Comparison of ENCODE assay signal across 1 cellular context in the genomic region with DNA sequence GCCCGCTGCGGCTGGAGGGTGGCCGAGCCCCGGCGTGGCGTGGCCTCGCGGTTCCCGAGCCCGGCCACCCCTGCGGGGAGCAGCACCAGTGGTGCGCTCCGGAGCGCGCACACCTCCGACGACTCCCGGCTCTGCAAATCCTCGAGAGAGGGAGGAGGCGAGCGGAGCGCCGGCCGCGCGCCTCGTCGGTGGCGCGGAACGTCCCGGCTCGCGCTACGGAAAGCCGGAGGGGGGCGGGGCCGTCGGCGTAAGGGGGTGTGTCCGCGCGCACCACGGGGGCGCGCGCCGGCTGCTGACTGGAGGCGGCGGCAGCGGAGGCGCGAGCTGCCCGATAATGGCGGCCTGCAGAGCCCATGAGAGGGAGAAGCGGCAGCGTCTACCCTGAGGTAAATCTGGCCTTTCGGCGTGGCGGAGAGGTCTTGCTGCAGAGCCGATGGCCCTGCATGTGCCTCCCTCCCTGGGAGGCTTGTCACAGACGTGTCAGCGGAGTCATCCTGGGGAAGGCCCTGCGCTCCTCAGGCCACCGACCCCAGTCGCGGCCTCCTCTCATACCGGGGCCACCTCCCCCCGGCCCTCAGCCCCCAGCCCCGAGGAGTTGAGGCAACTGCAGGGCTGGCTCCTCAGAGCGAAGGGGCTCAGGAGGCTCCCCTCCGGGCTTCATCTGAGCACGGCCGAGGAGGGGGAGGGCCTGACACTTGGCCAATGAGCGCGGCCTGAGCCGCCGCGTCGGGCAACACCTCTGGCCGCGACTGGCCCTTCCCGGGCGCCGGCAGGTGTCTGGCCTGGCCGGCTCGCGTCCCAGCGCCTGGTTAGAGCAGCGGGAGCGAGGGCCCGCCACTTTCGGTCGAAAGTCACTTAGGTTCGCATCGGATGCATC.
TF ChIP-seq lines count a peak whose summit lies in the region.

A gene (plus strand): TSS at position 295 of the 877 bp plus-strand sequence. CDS start 2,485 bp downstream, outside the sequence.

TF ChIP-seq in GM23338, 12 proteins besides CTCF, POLR2A, EP300 and RAD21 (continued from another document):
- TF ChIP-seq, protein P1, sequence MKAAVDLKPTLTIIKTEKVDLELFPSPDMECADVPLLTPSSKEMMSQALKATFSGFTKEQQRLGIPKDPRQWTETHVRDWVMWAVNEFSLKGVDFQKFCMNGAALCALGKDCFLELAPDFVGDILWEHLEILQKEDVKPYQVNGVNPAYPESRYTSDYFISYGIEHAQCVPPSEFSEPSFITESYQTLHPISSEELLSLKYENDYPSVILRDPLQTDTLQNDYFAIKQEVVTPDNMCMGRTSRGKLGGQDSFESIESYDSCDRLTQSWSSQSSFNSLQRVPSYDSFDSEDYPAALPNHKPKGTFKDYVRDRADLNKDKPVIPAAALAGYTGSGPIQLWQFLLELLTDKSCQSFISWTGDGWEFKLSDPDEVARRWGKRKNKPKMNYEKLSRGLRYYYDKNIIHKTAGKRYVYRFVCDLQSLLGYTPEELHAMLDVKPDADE (IDR thresholded peaks at IDR 0.05) = peak; percentile 41; the same call in 1 of the 2 replicates
- TF ChIP-seq CREB1 (CRISPR knock-in tag; IDR thresholded peaks at IDR 0.05; ENCODE audit: low read depth) = peak; percentile 71
- TF ChIP-seq EZH2 (IDR thresholded peaks at IDR 0.05; ENCODE audit: low read depth, unreplicated experiment) = no peak
